In the genomic region with DNA sequence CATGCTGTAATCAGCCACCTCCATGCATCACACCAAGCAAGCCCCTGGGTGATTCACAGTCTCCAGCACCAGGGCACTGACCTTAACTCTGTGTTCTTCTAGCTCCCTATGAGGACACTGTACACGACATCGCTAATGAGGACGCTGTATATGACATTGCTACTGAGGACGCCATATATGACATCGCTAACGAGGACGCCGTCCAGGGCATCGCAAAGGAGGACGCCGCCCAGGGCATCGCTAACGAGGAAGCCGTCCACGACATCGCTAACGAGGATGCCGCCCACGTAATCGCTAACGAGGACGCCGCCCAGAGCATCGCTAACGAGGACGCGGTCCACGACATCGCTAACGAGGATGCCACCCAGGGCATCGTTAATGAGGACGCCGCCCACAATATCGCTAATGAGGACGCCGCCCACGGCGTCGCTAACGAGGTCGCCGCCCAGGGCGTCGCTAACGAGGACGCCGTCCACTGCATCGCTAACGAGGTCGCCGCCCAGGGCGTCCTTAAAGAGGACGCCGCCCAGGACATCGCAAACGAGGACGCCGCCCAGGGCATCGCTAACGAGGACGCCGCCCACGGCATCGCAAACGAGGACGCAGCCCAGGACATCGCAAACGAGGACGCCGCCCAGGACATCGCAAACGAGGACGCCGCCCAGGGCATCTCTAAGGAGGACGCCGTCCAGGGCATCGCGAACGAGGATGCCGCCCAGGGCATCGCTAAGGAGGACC, we compare ENCODE assay signal across 21 cellular contexts. TPM values are rescaled to one million over a fixed set of nuclear protein-coding genes. Genes with fewer than 3 reads are reported as not detected.
A peak's percentile ranks its signal among the peaks of the same experiment; 100 is the strongest.
DNase-seq lines count a peak whose midpoint lies in the region; ATAC-seq, FAIRE-seq and TF ChIP-seq lines count a peak whose summit lies in the region.
"Had no signal": no experiment of that assay in that cellular context is flagged by ENCODE, and none has a peak within 500 bp of the region (broad histone marks: within the 10 kb centered on the region; RNA-seq: fewer than 3 reads in every experiment).

No MANE protein-coding gene starts in this region.

- H3K4me1 ChIP-seq in HepG2 (ENCODE audit: insufficient read depth, low read length) = no peaks in the 10 kb centered on the region
- no peaks in the 10 kb centered on the region for H3K4me1 ChIP-seq in right lobe of liver
- H3K4me1 ChIP-seq in endodermal cell (ENCODE audit: control insufficient read depth, insufficient read depth, low read length) = no peaks in the 10 kb centered on the region
- H3K4me1 ChIP-seq in neuronal stem cell (ENCODE audit: control insufficient read depth in 2 of 2, insufficient read depth in 1 of 2, low read depth in 1 of 2, low read length in 2 of 2) = no peaks in the 10 kb centered on the region
- H3K4me1 ChIP-seq in osteoblast (ENCODE audit: insufficient read depth, low read length) = no peaks in the 10 kb centered on the region

- H3K27ac Mint-ChIP-seq in endodermal cell = no peak overlapping the region

- no peak overlapping the region for H2AK5ac ChIP-seq in neuronal stem cell (ENCODE audit: low read depth, low read length)

- intact Hi-C loops in HepG2 (cut with micrococcal nuclease; ENCODE audit: unreplicated experiment) = no loop called here
- intact Hi-C loops in right lobe of liver (cut with DNase I) = no loop called here

- TF ChIP-seq POLR2A in HepG2 (IDR thresholded peaks at IDR 0.05; ENCODE audit: insufficient read depth in 1 of 2, low read depth in 2 of 2, low read length in 2 of 2) = no peak
- TF ChIP-seq POLR2A in right lobe of liver (IDR thresholded peaks at IDR 0.05) = no peak

- POLR2A ChIA-PET in HepG2 (lab: Yijun Ruan, JAX) = no interaction called here

- WGBS in HepG2 (ENCODE audit: low lambda C conversion rate) = 89% methylated on average over 81 of the region's 81 CpGs
- 90% methylated on average over 36 of the region's 81 CpGs for whole genome bisulfite sequencing in right lobe of liver (ENCODE audit: insufficient coverage, low coverage, low lambda C conversion rate, missing lambda C conversion rate)
- 94 to 96% methylated on average over 55 to 77 of the region's 81 CpGs for WGBS in endodermal cell (ENCODE audit: insufficient coverage in 1 of 2, insufficient read length in 1 of 2), 2 experiments
- WGBS in neuronal stem cell (ENCODE audit: extremely low coverage in 2 of 2, insufficient read length in 2 of 2, insufficient replicate concordance in 1 of 2), 2 donors = no CpG with 5 or more reads among the region's 81 CpGs

- H3K9me3 Mint-ChIP-seq in endodermal cell = no peaks in the 10 kb centered on the region
- H3K9me3 Mint-ChIP-seq: CD4-positive, CD25-positive, alpha-beta regulatory T cell had no signal

- DNase-seq in HepG2 (ENCODE audit: low spot score) (no peak), right lobe of liver (no peak), endodermal cell (peak; percentile 21), neuronal stem cell (ENCODE audit: low spot score) (no peak), ureter (ENCODE audit: low spot score) (no peak), hippocampal formation (lab: John Stamatoyannopoulos, UW) (no peak), osteoblast (ENCODE audit: insufficient read length, low spot score, missing footprints) (no peak)
- DNase-seq: CD4-positive, CD25-positive, alpha-beta regulatory T cell; DMS153; DND-41; KG1; MG63; NCI-H1105 treated with DMSO at 0.1 percent for 48 hours; NCI-H2029; NCI-H446; NCI-H524 treated with DMSO at 0.1 percent for 48 hours; NCI-H774; NK-92 treated with Interleukin-12 subunit alpha and Interleukin-12 subunit beta, amount 100 ng/mL, for 24 hours; PC-3 had no signal

- no peak overlapping the region for H2BK12ac ChIP-seq in neuronal stem cell (ENCODE audit: low read length)

- H3K4me1 Mint-ChIP-seq in endodermal cell = no peaks in the 10 kb centered on the region
- H3K4me1 Mint-ChIP-seq: CD4-positive, CD25-positive, alpha-beta regulatory T cell had no signal

- H2BK5ac ChIP-seq in neuronal stem cell (ENCODE audit: low read length) = no peak overlapping the region

- no peaks in the 10 kb centered on the region for H3K36me3 ChIP-seq in HepG2 (replicated peaks in 1 of 2; ENCODE audit: control insufficient read depth in 1 of 2, insufficient read depth in 2 of 2, low read length in 2 of 2)
- no peaks in the 10 kb centered on the region for H3K36me3 ChIP-seq in right lobe of liver
- no peaks in the 10 kb centered on the region for H3K36me3 ChIP-seq in endodermal cell (ENCODE audit: control insufficient read depth, insufficient read depth, low read length)
- no peaks in the 10 kb centered on the region for H3K36me3 ChIP-seq in neuronal stem cell (replicated peaks in 1 of 2; ENCODE audit: control insufficient read depth in 2 of 2, insufficient read depth in 2 of 2, low read length in 2 of 2)
- H3K36me3 ChIP-seq in osteoblast (ENCODE audit: insufficient read depth, low read length) = no peaks in the 10 kb centered on the region
- H3K36me3 ChIP-seq: BLaER1, MG63 had no signal

- H3K23ac ChIP-seq in neuronal stem cell (ENCODE audit: low read depth, low read length, poor library complexity) = peak overlapping the region; percentile 65

- no TSS peak for BruUV-seq in HepG2 (replicated peaks; lab: Mats Ljungman, UMichigan)

- TF ChIP-seq EP300 in HepG2 (IDR thresholded peaks at IDR 0.05; ENCODE audit: low read depth in 2 of 2, low read length in 2 of 2) (no peak), HepG2 (CRISPR knock-in tag; IDR thresholded peaks at IDR 0.05; ENCODE audit: borderline replicate concordance) (no peak)

- H3K4me2 ChIP-seq in HepG2 (ENCODE audit: low read depth, low read length) (no peak overlapping the region), neuronal stem cell (ENCODE audit: insufficient read depth, low read length, poor library complexity, severe bottlenecking) (no peak overlapping the region), osteoblast (ENCODE audit: insufficient read depth, low read length) (no peak overlapping the region)
- H3K4me2 ChIP-seq: BLaER1 had no signal

- no peak overlapping the region for H4K8ac ChIP-seq in neuronal stem cell (ENCODE audit: low read depth, low read length)

- H3K27me3 Mint-ChIP-seq in endodermal cell (ENCODE audit: insufficient read depth) = no peaks in the 10 kb centered on the region
- H3K27me3 Mint-ChIP-seq: CD4-positive, CD25-positive, alpha-beta regulatory T cell had no signal

- no peak overlapping the region for H2AFZ ChIP-seq in HepG2 (ENCODE audit: low read length)
- no peak overlapping the region for H2AFZ ChIP-seq in neuronal stem cell (ENCODE audit: low read length)
- H2AFZ ChIP-seq in osteoblast (ENCODE audit: low read length) = no peak overlapping the region

- no peak for TF ChIP-seq RAD21 in HepG2 (CRISPR knock-in tag; IDR thresholded peaks at IDR 0.05)

- H3K36me3 Mint-ChIP-seq in endodermal cell (ENCODE audit: low read depth) = no peaks in the 10 kb centered on the region
- H3K36me3 Mint-ChIP-seq: CD4-positive, CD25-positive, alpha-beta regulatory T cell had no signal

- no peak for FAIRE-seq in HepG2 (lab: Jason Lieb, UNC)
- FAIRE-seq: GM19239 had no signal

- in situ Hi-C loops in HepG2 (cut with HindIII; ENCODE audit: extremely low pct_ligation_motif_present, low pct_unique_long_range_greater_than_20kb) = no loop called here

- H2BK120ac ChIP-seq in neuronal stem cell (ENCODE audit: low read depth, low read length) = no peak overlapping the region

- TF ChIP-seq CTCF in HepG2 (CRISPR knock-in tag; IDR thresholded peaks at IDR 0.05) (no peak), right lobe of liver (IDR thresholded peaks at IDR 0.05) (no peak), endodermal cell (conservative IDR thresholded peaks at IDR 0.05) (no peak), osteoblast (IDR thresholded peaks at IDR 0.05; ENCODE audit: extremely low read depth, low read depth, low read length) (no peak)

- H3K27me3 ChIP-seq in HepG2 (ENCODE audit: control insufficient read depth in 1 of 2, insufficient read depth in 2 of 2, low read length in 2 of 2) = no peaks in the 10 kb centered on the region
- no peaks in the 10 kb centered on the region for H3K27me3 ChIP-seq in right lobe of liver
- no peaks in the 10 kb centered on the region for H3K27me3 ChIP-seq in endodermal cell (ENCODE audit: control insufficient read depth, insufficient read depth, low read length, poor library complexity, severe bottlenecking)
- no peaks in the 10 kb centered on the region for H3K27me3 ChIP-seq in neuronal stem cell (ENCODE audit: control insufficient read depth in 3 of 3, insufficient read depth in 3 of 3, low read depth in 1 of 3, low read length in 3 of 3)
- H3K27me3 ChIP-seq in osteoblast (ENCODE audit: insufficient read depth, low read length) = no peaks in the 10 kb centered on the region
- H3K27me3 ChIP-seq: BLaER1, MG63 had no signal

- CTCF ChIA-PET in HepG2 (lab: Yijun Ruan, JAX; ENCODE audit: low intra/inter-chr PET ratio, low total read pairs) = no interaction called here

- H3K4me3 Mint-ChIP-seq in endodermal cell = no peak overlapping the region
- H3K4me3 Mint-ChIP-seq: CD4-positive, CD25-positive, alpha-beta regulatory T cell had no signal

- H3K4me3 ChIP-seq in HepG2 (replicated peaks in 1 of 3; ENCODE audit: insufficient read depth in 1 of 3, low read depth in 2 of 3, low read length in 3 of 3) (no peak overlapping the region), right lobe of liver (no peak overlapping the region), endodermal cell (ENCODE audit: low read length) (no peak overlapping the region), neuronal stem cell (ENCODE audit: low read length in 2 of 2) (no peak overlapping the region), osteoblast (ENCODE audit: insufficient read depth, low read length) (no peak overlapping the region)
- H3K4me3 ChIP-seq: BLaER1, MG63 had no signal

- H4K20me1 ChIP-seq in HepG2 (ENCODE audit: insufficient read depth, low read length) (no peaks in the 10 kb centered on the region), osteoblast (ENCODE audit: insufficient read depth, low read length) (no peaks in the 10 kb centered on the region)
- H4K20me1 ChIP-seq: BLaER1 had no signal

- H3K79me1 ChIP-seq in neuronal stem cell (ENCODE audit: low read depth, low read length) = no peaks in the 10 kb centered on the region

- H3K14ac ChIP-seq in neuronal stem cell (ENCODE audit: low read length) = no peak overlapping the region

- H3K4ac ChIP-seq in neuronal stem cell (ENCODE audit: low read length) = no peak overlapping the region

- no peak overlapping the region for H4K91ac ChIP-seq in neuronal stem cell (ENCODE audit: low read depth, low read length, poor library complexity)

- H3K27ac ChIP-seq in HepG2 (ENCODE audit: extremely low read length, insufficient read depth, low read length) = no peak overlapping the region
- H3K27ac ChIP-seq in right lobe of liver = no peak overlapping the region
- no peak overlapping the region for H3K27ac ChIP-seq in endodermal cell (ENCODE audit: low read depth, low read length)
- peak overlapping the region; percentile 7 for H3K27ac ChIP-seq in neuronal stem cell (replicated peaks; ENCODE audit: low read length)
- no peak overlapping the region for H3K27ac ChIP-seq in osteoblast (ENCODE audit: low read depth, low read length)
- H3K27ac ChIP-seq: BLaER1 had no signal

- no peaks in the 10 kb centered on the region for H3K79me2 ChIP-seq in HepG2 (ENCODE audit: insufficient read depth, low read length)
- no peaks in the 10 kb centered on the region for H3K79me2 ChIP-seq in osteoblast (ENCODE audit: insufficient read depth, low read length)

- H3K9me3 ChIP-seq in HepG2 (ENCODE audit: low read length) = no peaks in the 10 kb centered on the region; the same call in 1 of the 2 replicates
- no peaks in the 10 kb centered on the region for H3K9me3 ChIP-seq in right lobe of liver
- no peaks in the 10 kb centered on the region for H3K9me3 ChIP-seq in endodermal cell (ENCODE audit: control insufficient read depth, low read length)
- H3K9me3 ChIP-seq in neuronal stem cell (replicated peaks in 1 of 2; ENCODE audit: control insufficient read depth in 2 of 2, insufficient read depth in 1 of 2, low read depth in 1 of 2, low read length in 2 of 2) = peaks cover 0 to 5% of the 10 kb centered on the region in 2 donors
- no peaks in the 10 kb centered on the region for H3K9me3 ChIP-seq in osteoblast (ENCODE audit: low read depth, low read length)
- H3K9me3 ChIP-seq: MG63 had no signal

- H2BK15ac ChIP-seq in neuronal stem cell (ENCODE audit: low read length) = no peak overlapping the region

- no peak overlapping the region for H3K9ac ChIP-seq in HepG2 (ENCODE audit: insufficient read depth, low read depth, low read length)
- no peak overlapping the region for H3K9ac ChIP-seq in endodermal cell (ENCODE audit: extremely low read depth, low read length, poor library complexity, severe bottlenecking)
- H3K9ac ChIP-seq in neuronal stem cell (ENCODE audit: low read depth, low read length, poor library complexity) = no peak overlapping the region
- H3K9ac ChIP-seq: BLaER1 had no signal

- ATAC-seq in HepG2 (no peak), right lobe of liver (no peak)
- ATAC-seq: PC-3 had no signal

- peak overlapping the region; percentile 31 for H3K18ac ChIP-seq in neuronal stem cell (ENCODE audit: low read length)

RNA-seq across cellular contexts. Expression of a gene that starts 34.5 kb away (rescaled TPM):
- total RNA-seq in HepG2 (2016; rRNA removed; fragmentation: Illumina TruSeq; extraction: Trizol) (28.6 and 35.3 TPM in 2 replicates), right lobe of liver (10 to 100 TPM; 32.6 to 79.9 (median 50.9) TPM), endodermal cell (10 to 100 TPM; 51.3 to 53.7 TPM), ureter (31.4 TPM), osteoblast (58.9 and 60.8 TPM in 2 replicates)
- total RNA-seq in HepG2 (2016; cell fraction: cytosol; rRNA removed; fragmentation: Illumina TruSeq; extraction: Trizol; ENCODE audit: low read depth) = 183 and 197 TPM in 2 replicates
- 29.9 and 35.6 TPM in 2 replicates for total RNA-seq in HepG2 (2016; cell fraction: insoluble cytoplasmic fraction; rRNA removed; fragmentation: Illumina TruSeq; extraction: Trizol)
- 126 and 141 TPM in 2 replicates for total RNA-seq in HepG2 (2016; cell fraction: membrane; rRNA removed; fragmentation: Illumina TruSeq; extraction: Trizol)
- total RNA-seq in HepG2 (2016; cell fraction: nucleus; rRNA removed; fragmentation: Illumina TruSeq; extraction: Trizol) = 12.8 and 14.2 TPM in 2 replicates
- polyA plus RNA-seq in HepG2 (2011; rRNA removed) = 17.5 and 21.0 TPM in 2 replicates
- polyA plus RNA-seq in HepG2 (2011; cell fraction: cytosol; rRNA removed) = 19.5 and 31.1 TPM in 2 replicates
- 16.0 and 19.9 TPM in 2 replicates for polyA plus RNA-seq in HepG2 (2011; cell fraction: nucleus; rRNA removed)
- polyA plus RNA-seq in HepG2 (2012) = 11.2 and 14.4 TPM in 2 replicates
- polyA plus RNA-seq in HepG2 (2016; cell fraction: cytosol; fragmentation: Illumina TruSeq; extraction: Trizol; ENCODE audit: low read depth) = 265 and 266 TPM in 2 replicates
- polyA plus RNA-seq in HepG2 (2016; cell fraction: insoluble cytoplasmic fraction; fragmentation: Illumina TruSeq; extraction: Trizol; ENCODE audit: low read depth) = 34.5 and 37.0 TPM in 2 replicates
- 152 and 154 TPM in 2 replicates for polyA plus RNA-seq in HepG2 (2016; cell fraction: membrane; fragmentation: Illumina TruSeq; extraction: Trizol; ENCODE audit: low read depth)
- 28.6 and 30.7 TPM in 2 replicates for polyA plus RNA-seq in HepG2 (2016; cell fraction: nucleus; fragmentation: Illumina TruSeq; extraction: Trizol; ENCODE audit: insufficient read depth, low read depth)
- 13.0 and 13.4 TPM in 2 replicates for polyA minus RNA-seq in HepG2 (2011; rRNA and poly(A)+ RNA removed; ENCODE audit: low replicate concordance)
- 6.3 and 8.1 TPM in 2 replicates for polyA minus RNA-seq in HepG2 (2011; cell fraction: cytosol; rRNA and poly(A)+ RNA removed)
- 3.0 and 4.2 TPM in 2 replicates for polyA minus RNA-seq in HepG2 (2011; cell fraction: nucleus; rRNA and poly(A)+ RNA removed)
- polyA plus RNA-seq in endodermal cell (2013, experiment 1 of 2) = 47.1 TPM
- polyA plus RNA-seq in endodermal cell (2013, experiment 2 of 2) = 44.6 TPM
- 26.0 TPM for polyA plus RNA-seq in neuronal stem cell (2013, experiment 1 of 2)
- polyA plus RNA-seq in neuronal stem cell (2013, experiment 2 of 2) = 25.8 TPM

RNA-seq across cellular contexts. Expression of a gene that starts 39.5 kb away (rescaled TPM):
- 7.4 and 9.1 TPM in 2 replicates for total RNA-seq in HepG2 (2016; rRNA removed; fragmentation: Illumina TruSeq; extraction: Trizol)
- 2.3 and 2.6 TPM in 2 replicates for total RNA-seq in HepG2 (2016; cell fraction: cytosol; rRNA removed; fragmentation: Illumina TruSeq; extraction: Trizol; ENCODE audit: low read depth)
- 7.5 and 8.7 TPM in 2 replicates for total RNA-seq in HepG2 (2016; cell fraction: insoluble cytoplasmic fraction; rRNA removed; fragmentation: Illumina TruSeq; extraction: Trizol)
- total RNA-seq in HepG2 (2016; cell fraction: membrane; rRNA removed; fragmentation: Illumina TruSeq; extraction: Trizol) = 6.5 and 7.6 TPM in 2 replicates
- total RNA-seq in HepG2 (2016; cell fraction: nucleus; rRNA removed; fragmentation: Illumina TruSeq; extraction: Trizol) = 5.6 and 6.4 TPM in 2 replicates
- 6.3 and 8.0 TPM in 2 replicates for polyA plus RNA-seq in HepG2 (2011; rRNA removed)
- polyA plus RNA-seq in HepG2 (2011; cell fraction: cytosol; rRNA removed) = 6.8 and 8.8 TPM in 2 replicates
- 11.9 and 12.4 TPM in 2 replicates for polyA plus RNA-seq in HepG2 (2011; cell fraction: nucleus; rRNA removed)
- polyA plus RNA-seq in HepG2 (2012) = 4.3 and 6.4 TPM in 2 replicates
- polyA plus RNA-seq in HepG2 (2016; cell fraction: cytosol; fragmentation: Illumina TruSeq; extraction: Trizol; ENCODE audit: low read depth) = 0.99 and 1.6 TPM in 2 replicates
- 7.3 and 8.1 TPM in 2 replicates for polyA plus RNA-seq in HepG2 (2016; cell fraction: insoluble cytoplasmic fraction; fragmentation: Illumina TruSeq; extraction: Trizol; ENCODE audit: low read depth)
- polyA plus RNA-seq in HepG2 (2016; cell fraction: membrane; fragmentation: Illumina TruSeq; extraction: Trizol; ENCODE audit: low read depth) = 3.6 and 4.5 TPM in 2 replicates
- polyA plus RNA-seq in HepG2 (2016; cell fraction: nucleus; fragmentation: Illumina TruSeq; extraction: Trizol; ENCODE audit: insufficient read depth, low read depth) = 13.8 and 14.4 TPM in 2 replicates
- polyA minus RNA-seq in HepG2 (2011; rRNA and poly(A)+ RNA removed; ENCODE audit: low replicate concordance) = 6.5 and 20.0 TPM in 2 replicates
- polyA minus RNA-seq in HepG2 (2011; cell fraction: cytosol; rRNA and poly(A)+ RNA removed) = 7.4 and 8.5 TPM in 2 replicates
- polyA minus RNA-seq in HepG2 (2011; cell fraction: nucleus; rRNA and poly(A)+ RNA removed) = 3.9 and 4.2 TPM in 2 replicates
- 1 to 10 TPM; 3.2 to 6.6 (median 3.4) TPM for total RNA-seq in right lobe of liver
- 10 to 100 TPM; 36.9 to 41.7 TPM for total RNA-seq in endodermal cell
- 31.7 TPM for polyA plus RNA-seq in endodermal cell (2013, experiment 1 of 2)
- polyA plus RNA-seq in endodermal cell (2013, experiment 2 of 2) = 28.7 TPM
- 20.1 TPM for polyA plus RNA-seq in neuronal stem cell (2013, experiment 1 of 2)
- 20.2 TPM for polyA plus RNA-seq in neuronal stem cell (2013, experiment 2 of 2)
- total RNA-seq in ureter = 9.0 TPM
- total RNA-seq in osteoblast = 12.4 and 13.8 TPM in 2 replicates
